Comparison of ENCODE assay signal across 11 cellular contexts in genomic region chrX:134717698-134718328, GRCh38. TPM values are rescaled to one million over a fixed set of nuclear protein-coding genes. Genes with fewer than 3 reads are reported as not detected.
A peak's percentile ranks its signal among the peaks of the same experiment; 100 is the strongest.
DNase-seq lines count a peak whose midpoint lies in the region; ATAC-seq and TF ChIP-seq lines count a peak whose summit lies in the region.
"Had no signal": no experiment of that assay in that cellular context is flagged by ENCODE, and none has a peak within 500 bp of the region (broad histone marks: within the 10 kb centered on the region; RNA-seq: fewer than 3 reads in every experiment).

No MANE protein-coding gene starts in this region.

- no peak overlapping the region for H3K27ac ChIP-seq in sigmoid colon

- peaks cover 24% of the 10 kb centered on the region for H3K4me1 Mint-ChIP-seq in osteocyte (ENCODE audit: unreplicated experiment)

- TF ChIP-seq EP300 in sigmoid colon (IDR thresholded peaks at IDR 0.05) = no peak

- no peak for TF ChIP-seq POLR2A in sigmoid colon (IDR thresholded peaks at IDR 0.05)

- no peaks in the 10 kb centered on the region for H3K9me3 ChIP-seq in sigmoid colon

- WGBS in sigmoid colon, 2 donors = 94 to 97% methylated on average over 1 of the region's 1 CpG

- H3K27me3 ChIP-seq in sigmoid colon = no peaks in the 10 kb centered on the region

- H3K4me1 ChIP-seq in sigmoid colon = peaks cover 0 to 10% (median 0%) of the 10 kb centered on the region in 4 donors

- no peaks in the 10 kb centered on the region for H3K27me3 Mint-ChIP-seq in osteocyte (ENCODE audit: unreplicated experiment)

- no peaks in the 10 kb centered on the region for H3K36me3 ChIP-seq in sigmoid colon

- H3K4me3 ChIP-seq in choroid plexus epithelial cell (ENCODE audit: low read depth, low read length) (no peak overlapping the region), sigmoid colon (no peak overlapping the region)

- no peak for TF ChIP-seq CTCF in choroid plexus epithelial cell (conservative IDR thresholded peaks at IDR 0.05; ENCODE audit: low read depth, low read length)
- no peak for TF ChIP-seq CTCF in osteocyte (IDR thresholded peaks at IDR 0.05)
- no peak for TF ChIP-seq CTCF in sigmoid colon (IDR thresholded peaks at IDR 0.05)

- H3K36me3 Mint-ChIP-seq in osteocyte (ENCODE audit: unreplicated experiment) = no peaks in the 10 kb centered on the region

- ATAC-seq in HG03521 (IDR thresholded peaks at IDR 0.05; ENCODE audit: unreplicated experiment) = no peak

- intact Hi-C loops in sigmoid colon (cut with DNase I) = no loop called here

- DNase-seq in NCI-H2171 treated with DMSO at 0.1 percent for 48 hours (lab: John Stamatoyannopoulos, UW) (peak; percentile 29), NCI-H2171 (lab: John Stamatoyannopoulos, UW) (no peak), LHCN-M2 (ENCODE audit: low read depth) (peak; percentile 60), choroid plexus epithelial cell (ENCODE audit: low read depth) (peak; percentile 10), osteocyte (ENCODE audit: extremely low spot score, unreplicated experiment) (no peak), sigmoid colon (no peak), T-helper 9 cell (no peak)
- DNase-seq: NCI-H1694 had no signal

- peaks cover 7% of the 10 kb centered on the region for H3K9me3 Mint-ChIP-seq in osteocyte (ENCODE audit: unreplicated experiment)

- H3K4me3 Mint-ChIP-seq in osteocyte (ENCODE audit: unreplicated experiment) = no peak overlapping the region

- peak overlapping the region; percentile 66 for H3K27ac Mint-ChIP-seq in osteocyte (ENCODE audit: unreplicated experiment)

RNA-seq across cellular contexts. Expression of gene PLAC1, which starts 59.5 kb away (rescaled TPM):
- total RNA-seq in LHCN-M2 (2014; rRNA removed) (0.17 TPM in 1 of 2 replicates, not detected in the other), osteocyte (not detected in 2 replicates), sigmoid colon (1 to 10 TPM in 1 of 4 donors, not detected in 3; 1.4 TPM)
- 0.40 TPM for polyA plus RNA-seq in LHCN-M2 (2012)
- under 1 TPM in 1 of 3 donors, not detected in 2; 0.06 TPM for polyA plus RNA-seq in sigmoid colon
- total RNA-seq: kidney epithelial cell, omental fat pad had no signal

Comparison
In these comparisons a context has a peak if more than half of its experiments do, and no peak if none do; other contexts are left out.
1. DNase-seq: peak in NCI-H2171 treated with DMSO at 0.1 percent for 48 hours (single experiment), LHCN-M2 (single experiment) and choroid plexus epithelial cell (single experiment); none in NCI-H2171 (single experiment), osteocyte (single experiment), sigmoid colon (single experiment) and T-helper 9 cell (single experiment).